19 cellular contexts compared by ENCODE assay signal in the genomic region with DNA sequence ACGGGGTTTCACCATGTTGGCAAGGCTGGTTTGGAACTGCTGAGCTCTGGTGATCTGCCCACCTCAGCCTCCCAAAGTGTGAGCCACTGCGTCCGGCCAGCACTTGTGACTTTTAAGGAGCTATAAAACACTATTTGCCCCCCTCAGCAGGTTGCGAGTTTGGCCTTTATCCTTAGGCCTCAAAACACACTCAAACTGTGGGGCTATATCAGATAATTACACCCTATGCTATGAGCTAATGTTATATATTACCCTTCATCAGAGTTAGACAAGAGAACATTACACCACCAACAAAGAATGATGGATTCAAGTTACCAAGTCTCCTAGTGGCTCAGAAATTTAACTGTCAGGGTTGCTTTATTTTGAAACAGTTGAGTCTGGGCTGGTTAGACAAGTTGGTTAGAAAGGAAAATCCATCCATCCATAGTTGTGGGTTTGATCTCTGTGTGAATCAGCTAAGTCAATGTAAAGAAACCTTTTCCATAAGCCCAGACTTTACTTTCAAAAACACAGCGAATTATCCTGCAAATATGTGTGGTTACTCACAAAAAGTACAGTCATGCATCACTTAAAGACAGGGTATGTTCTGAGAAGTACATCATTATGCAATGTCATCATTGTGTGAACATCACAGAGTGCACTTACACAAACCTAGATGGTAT.
A peak's percentile ranks its signal among the peaks of the same experiment; 100 is the strongest.
DNase-seq lines count a peak whose midpoint lies in the region; ATAC-seq, FAIRE-seq and TF ChIP-seq lines count a peak whose summit lies in the region.
"Had no signal": no experiment of that assay in that cellular context is flagged by ENCODE, and none has a peak within 500 bp of the region (broad histone marks: within the 10 kb centered on the region; RNA-seq: fewer than 3 reads in every experiment).

No MANE protein-coding gene starts in this region.

- peaks cover 49% of the 10 kb centered on the region for H3K4me1 Mint-ChIP-seq in astrocyte (ENCODE audit: low read depth, unreplicated experiment)
- H3K4me1 Mint-ChIP-seq: activated CD4-positive, alpha-beta T cell treated with anti-CD3 and anti-CD28 coated beads, Interleukin-2, amount 10 ng/mL, durations not matched to agents 7 days and 5 days; activated naive CD4-positive, alpha-beta T cell treated with anti-CD3 and anti-CD28 coated beads, Interleukin-2, amount 10 ng/mL, durations not matched to agents 7 days and 5 days; CD4-positive, CD25-positive, alpha-beta regulatory T cell had no signal

- no peaks in the 10 kb centered on the region for H3K27me3 Mint-ChIP-seq in astrocyte (ENCODE audit: low read depth, unreplicated experiment)
- H3K27me3 Mint-ChIP-seq: activated CD4-positive, alpha-beta T cell treated with anti-CD3 and anti-CD28 coated beads, Interleukin-2, amount 10 ng/mL, durations not matched to agents 7 days and 5 days; activated naive CD4-positive, alpha-beta T cell treated with anti-CD3 and anti-CD28 coated beads, Interleukin-2, amount 10 ng/mL, durations not matched to agents 7 days and 5 days; CD4-positive, CD25-positive, alpha-beta regulatory T cell had no signal

- TF ChIP-seq POLR2A in HepG2 (IDR thresholded peaks at IDR 0.05; ENCODE audit: insufficient read depth in 1 of 2, low read depth in 2 of 2, low read length in 2 of 2) (no peak), right lobe of liver (IDR thresholded peaks at IDR 0.05) (no peak), transverse colon (IDR thresholded peaks at IDR 0.05) (no peak)

- H3K9ac ChIP-seq in HepG2 (ENCODE audit: insufficient read depth, low read depth, low read length) (no peak overlapping the region), astrocyte (ENCODE audit: low read length) (no peak overlapping the region)
- H3K9ac ChIP-seq: parathyroid adenoma had no signal

- in situ Hi-C loops in HepG2 (cut with HindIII; ENCODE audit: extremely low pct_ligation_motif_present, low pct_unique_long_range_greater_than_20kb) (loop anchor here (25.0 kb wide), 1 partner anchor 1391 kb away; no protein-coding TSS in a partner anchor), transverse colon (cut with MboI; ENCODE audit: low pct_ligation_motif_present in 1 of 4, low pct_unique_long_range_greater_than_20kb in 1 of 4, low sequenced_read_pairs in 3 of 4) (loop anchor here in 2 of 4 donors (25.0 kb wide), 2 partner anchors 766 to 791 kb away; no protein-coding TSS in a partner anchor)

- CTCF ChIA-PET in HepG2 (lab: Yijun Ruan, JAX; ENCODE audit: low intra/inter-chr PET ratio, low total read pairs) = no interaction called here

- H3K9me3 ChIP-seq in HepG2 (ENCODE audit: low read length) = no peaks in the 10 kb centered on the region
- no peaks in the 10 kb centered on the region for H3K9me3 ChIP-seq in right lobe of liver
- H3K9me3 ChIP-seq in astrocyte (ENCODE audit: insufficient read depth, low read depth, low read length) = no peaks in the 10 kb centered on the region
- H3K9me3 ChIP-seq in transverse colon = no peaks in the 10 kb centered on the region
- H3K9me3 ChIP-seq: vagina had no signal

- DNase-seq in HepG2 (ENCODE audit: low spot score) (no peak), right lobe of liver (no peak), astrocyte (ENCODE audit: low read depth) (peak; percentile 69), foreskin keratinocyte (peak; percentile 95 to 97), urothelium cell line (ENCODE audit: low spot score) (no peak), transverse colon (no peak)
- DNase-seq: activated CD4-positive, alpha-beta T cell treated with anti-CD3 and anti-CD28 coated beads, Interleukin-2, amount 10 ng/mL, durations not matched to agents 7 days and 5 days; activated naive CD4-positive, alpha-beta T cell treated with anti-CD3 and anti-CD28 coated beads, Interleukin-2, amount 10 ng/mL, durations not matched to agents 7 days and 5 days; CD4-positive, CD25-positive, alpha-beta regulatory T cell; DMS79 treated with DMSO at 0.1 percent for 48 hours; NCI-H1694; NCI-H510A treated with DMSO at 0.1 percent for 48 hours; stimulated activated naive CD4-positive, alpha-beta T cell treated with Interleukin-2 at 50 U/mL for 16 hours had no signal

- H3K79me2 ChIP-seq in HepG2 (ENCODE audit: insufficient read depth, low read length) = no peaks in the 10 kb centered on the region
- H3K79me2 ChIP-seq in astrocyte (ENCODE audit: insufficient read depth, low read length) = no peaks in the 10 kb centered on the region
- H3K79me2 ChIP-seq: parathyroid adenoma had no signal

- TF ChIP-seq CTCF in HepG2 (CRISPR knock-in tag; IDR thresholded peaks at IDR 0.05) = no peak
- TF ChIP-seq CTCF in right lobe of liver (IDR thresholded peaks at IDR 0.05) = no peak
- no peak for TF ChIP-seq CTCF in astrocyte (IDR thresholded peaks at IDR 0.05; ENCODE audit: insufficient read depth, low read depth, low read length)
- peak; percentile 10 for TF ChIP-seq CTCF in foreskin keratinocyte (conservative IDR thresholded peaks at IDR 0.05)
- TF ChIP-seq CTCF in transverse colon (IDR thresholded peaks at IDR 0.05) = no peak

- H2AFZ ChIP-seq in HepG2 (ENCODE audit: low read length) = no peak overlapping the region
- no peak overlapping the region for H2AFZ ChIP-seq in astrocyte (ENCODE audit: low read depth, low read length)
- H2AFZ ChIP-seq: parathyroid adenoma had no signal

- H3K4me1 ChIP-seq in HepG2 (ENCODE audit: insufficient read depth, low read length) (no peaks in the 10 kb centered on the region), right lobe of liver (no peaks in the 10 kb centered on the region), astrocyte (ENCODE audit: insufficient read depth, low read length) (no peaks in the 10 kb centered on the region), foreskin keratinocyte (peaks cover 6% of the 10 kb centered on the region), transverse colon (no peaks in the 10 kb centered on the region)
- H3K4me1 ChIP-seq: parathyroid adenoma, vagina had no signal

- intact Hi-C loops in HepG2 (cut with micrococcal nuclease; ENCODE audit: unreplicated experiment) (no loop called here), right lobe of liver (cut with DNase I) (no loop called here), transverse colon (cut with DNase I; ENCODE audit: low total_unique reads) (no loop called here)

- no peak overlapping the region for H3K27ac ChIP-seq in HepG2 (ENCODE audit: extremely low read length, insufficient read depth, low read length)
- no peak overlapping the region for H3K27ac ChIP-seq in right lobe of liver
- H3K27ac ChIP-seq in astrocyte (ENCODE audit: low read depth, low read length) = no peak overlapping the region
- no peak overlapping the region for H3K27ac ChIP-seq in foreskin keratinocyte
- H3K27ac ChIP-seq in transverse colon = no peak overlapping the region
- H3K27ac ChIP-seq: parathyroid adenoma, SK-N-MC, vagina had no signal

- no peak for TF ChIP-seq RAD21 in HepG2 (CRISPR knock-in tag; IDR thresholded peaks at IDR 0.05)

- POLR2A ChIA-PET in HepG2 (lab: Yijun Ruan, JAX) = no interaction called here

- H3K4me2 ChIP-seq in HepG2 (ENCODE audit: low read depth, low read length) = no peak overlapping the region
- no peak overlapping the region for H3K4me2 ChIP-seq in astrocyte (ENCODE audit: low read length)

- FAIRE-seq in HepG2 (lab: Jason Lieb, UNC) = no peak
- FAIRE-seq in astrocyte (lab: Jason Lieb, UNC) = peak; percentile 81
- peak; percentile 84 for FAIRE-seq in urothelium cell line (lab: Jason Lieb, UNC)

- no TSS peak for BruUV-seq in HepG2 (replicated peaks; lab: Mats Ljungman, UMichigan)

- no peak overlapping the region for H3K4me3 Mint-ChIP-seq in astrocyte (ENCODE audit: unreplicated experiment)
- H3K4me3 Mint-ChIP-seq: activated CD4-positive, alpha-beta T cell treated with anti-CD3 and anti-CD28 coated beads, Interleukin-2, amount 10 ng/mL, durations not matched to agents 7 days and 5 days; activated naive CD4-positive, alpha-beta T cell treated with anti-CD3 and anti-CD28 coated beads, Interleukin-2, amount 10 ng/mL, durations not matched to agents 7 days and 5 days; CD4-positive, CD25-positive, alpha-beta regulatory T cell had no signal

- WGBS in HepG2 (ENCODE audit: low lambda C conversion rate) = 45% methylated on average over 4 of the region's 5 CpGs
- WGBS in right lobe of liver (ENCODE audit: insufficient coverage, low coverage, low lambda C conversion rate, missing lambda C conversion rate) = 65% methylated on average over 2 of the region's 5 CpGs
- 50 to 81% methylated on average over 1 to 5 of the region's 5 CpGs for WGBS in transverse colon (ENCODE audit: low coverage in 1 of 2), 2 donors

- H3K36me3 ChIP-seq in HepG2 (replicated peaks in 1 of 2; ENCODE audit: control insufficient read depth in 1 of 2, insufficient read depth in 2 of 2, low read length in 2 of 2) = no peaks in the 10 kb centered on the region
- H3K36me3 ChIP-seq in right lobe of liver = no peaks in the 10 kb centered on the region
- H3K36me3 ChIP-seq in astrocyte (ENCODE audit: insufficient read depth, low read length) = no peaks in the 10 kb centered on the region
- H3K36me3 ChIP-seq in transverse colon = no peaks in the 10 kb centered on the region
- H3K36me3 ChIP-seq: vagina had no signal

- H4K20me1 ChIP-seq in HepG2 (ENCODE audit: insufficient read depth, low read length) = no peaks in the 10 kb centered on the region
- H4K20me1 ChIP-seq in astrocyte (ENCODE audit: insufficient read depth, low read length) = no peaks in the 10 kb centered on the region

- TF ChIP-seq EP300 in HepG2 (IDR thresholded peaks at IDR 0.05; ENCODE audit: low read depth in 2 of 2, low read length in 2 of 2) (no peak), HepG2 (CRISPR knock-in tag; IDR thresholded peaks at IDR 0.05; ENCODE audit: borderline replicate concordance) (no peak), transverse colon (IDR thresholded peaks at IDR 0.05; ENCODE audit: low read depth) (no peak)

- no peaks in the 10 kb centered on the region for H3K36me3 Mint-ChIP-seq in astrocyte (ENCODE audit: low read depth, unreplicated experiment)
- H3K36me3 Mint-ChIP-seq: activated naive CD4-positive, alpha-beta T cell treated with anti-CD3 and anti-CD28 coated beads, Interleukin-2, amount 10 ng/mL, durations not matched to agents 7 days and 5 days; CD4-positive, CD25-positive, alpha-beta regulatory T cell had no signal

- no peaks in the 10 kb centered on the region for H3K27me3 ChIP-seq in HepG2 (ENCODE audit: control insufficient read depth in 1 of 2, insufficient read depth in 2 of 2, low read length in 2 of 2)
- no peaks in the 10 kb centered on the region for H3K27me3 ChIP-seq in right lobe of liver
- no peaks in the 10 kb centered on the region for H3K27me3 ChIP-seq in astrocyte (ENCODE audit: insufficient read depth, low read length)
- H3K27me3 ChIP-seq in foreskin keratinocyte = no peaks in the 10 kb centered on the region
- H3K27me3 ChIP-seq in transverse colon = no peaks in the 10 kb centered on the region
- H3K27me3 ChIP-seq: vagina had no signal

- H3K4me3 ChIP-seq in HepG2 (replicated peaks in 1 of 3; ENCODE audit: insufficient read depth in 1 of 3, low read depth in 2 of 3, low read length in 3 of 3) (no peak overlapping the region), right lobe of liver (no peak overlapping the region), astrocyte (ENCODE audit: insufficient read depth, low read depth, low read length) (no peak overlapping the region), transverse colon (no peak overlapping the region)
- H3K4me3 ChIP-seq: SK-N-MC, vagina had no signal

- ATAC-seq in HepG2 (no peak), right lobe of liver (no peak), foreskin keratinocyte (peak; percentile 88), HG03175 (IDR thresholded peaks at IDR 0.05; ENCODE audit: unreplicated experiment) (no peak), GM18907 (IDR thresholded peaks at IDR 0.05; ENCODE audit: unreplicated experiment) (no peak)
- ATAC-seq: left lobe of liver had no signal

- H3K9me3 Mint-ChIP-seq in astrocyte (ENCODE audit: unreplicated experiment) = no peaks in the 10 kb centered on the region
- H3K9me3 Mint-ChIP-seq: activated CD4-positive, alpha-beta T cell treated with anti-CD3 and anti-CD28 coated beads, Interleukin-2, amount 10 ng/mL, durations not matched to agents 7 days and 5 days; activated naive CD4-positive, alpha-beta T cell treated with anti-CD3 and anti-CD28 coated beads, Interleukin-2, amount 10 ng/mL, durations not matched to agents 7 days and 5 days had no signal

- peak overlapping the region; percentile 88 for H3K27ac Mint-ChIP-seq in astrocyte (ENCODE audit: unreplicated experiment)
- H3K27ac Mint-ChIP-seq: activated CD4-positive, alpha-beta T cell treated with anti-CD3 and anti-CD28 coated beads, Interleukin-2, amount 10 ng/mL, durations not matched to agents 7 days and 5 days; activated naive CD4-positive, alpha-beta T cell treated with anti-CD3 and anti-CD28 coated beads, Interleukin-2, amount 10 ng/mL, durations not matched to agents 7 days and 5 days; CD4-positive, CD25-positive, alpha-beta regulatory T cell had no signal

Comparison
In these comparisons a context has a peak if more than half of its experiments do, and no peak if none do; other contexts are left out.
1. DNase-seq: peak in astrocyte (single experiment) and foreskin keratinocyte (2 of 2); none in HepG2 (single experiment), right lobe of liver (0 of 3), urothelium cell line (single experiment) and transverse colon (single experiment).